ENCODE assay signal across 9 cellular contexts in genomic region chr9:137083418-137084004, GRCh38. TPM values are rescaled to one million over a fixed set of nuclear protein-coding genes. Genes with fewer than 3 reads are reported as not detected.
DNase-seq lines count a peak whose midpoint lies in the region; ATAC-seq, FAIRE-seq and TF ChIP-seq lines count a peak whose summit lies in the region.
"Had no signal": no experiment of that assay in that cellular context is flagged by ENCODE, and none has a peak within 500 bp of the region (broad histone marks: within the 10 kb centered on the region; RNA-seq: fewer than 3 reads in every experiment).

No MANE protein-coding gene starts in this region.

- no peak overlapping the region for H3K4me3 ChIP-seq in epithelial cell of esophagus (ENCODE audit: low read length)

- TF ChIP-seq CTCF in epithelial cell of esophagus (IDR thresholded peaks at IDR 0.05; ENCODE audit: insufficient read depth, low read depth, low read length, missing control alignments): no peak

- ATAC-seq in GM21529 (IDR thresholded peaks at IDR 0.05; ENCODE audit: unreplicated experiment): no peak

- DNase-seq in SIG-M5 treated with dmso at 0.1 percent for 504 hours (lab: John Stamatoyannopoulos, UW; ENCODE audit: unreplicated experiment) (peak; percentile 61), SIG-M5 (lab: John Stamatoyannopoulos, UW) (no peak), RCC 7860 (ENCODE audit: low spot score) (peak; percentile 100), epithelial cell of esophagus (ENCODE audit: low read depth) (peak; percentile 99), renal cortical epithelial cell (ENCODE audit: low read depth) (peak; percentile 97), globus pallidus (ENCODE audit: low spot score) (no peak), NCI-H2196 (lab: John Stamatoyannopoulos, UW; ENCODE audit: unreplicated experiment) (no peak)
- DNase-seq: CD4-positive, CD25-positive, alpha-beta regulatory T cell had no signal

- peak; percentile 98 for FAIRE-seq in RCC 7860 (lab: Jason Lieb, UNC)

RNA-seq across cellular contexts. Expression of gene MAN1B1, which starts 3.3 kb away (rescaled TPM):
- 67.6 and 71.4 TPM in 2 replicates for total RNA-seq in renal cortical epithelial cell

RNA-seq across cellular contexts. Expression of gene UAP1L1, which starts 6.2 kb away (rescaled TPM):
- 6.4 and 7.1 TPM in 2 replicates for total RNA-seq in renal cortical epithelial cell

RNA-seq across cellular contexts. Expression of gene SAPCD2, which starts 13.2 kb away (rescaled TPM):
- total RNA-seq in renal cortical epithelial cell: 0.99 and 12.0 TPM in 2 replicates

RNA-seq across cellular contexts. Expression of gene ENTPD2, which starts 29.6 kb away (rescaled TPM):
- total RNA-seq in renal cortical epithelial cell: 0.17 and 0.35 TPM in 2 replicates
- total RNA-seq: CD4-positive, CD25-positive, alpha-beta regulatory T cell had no signal

RNA-seq across cellular contexts. Expression of gene DPP7, which starts 31.0 kb away (rescaled TPM):
- total RNA-seq in renal cortical epithelial cell: 42.3 and 70.2 TPM in 2 replicates

Comparison
In these comparisons a context has a peak if more than half of its experiments do, and no peak if none do; other contexts are left out.
1. DNase-seq: peak in SIG-M5 treated with dmso at 0.1 percent for 504 hours (single experiment), RCC 7860 (single experiment), epithelial cell of esophagus (single experiment) and renal cortical epithelial cell (single experiment); none in SIG-M5 (single experiment), globus pallidus (single experiment) and NCI-H2196 (single experiment).